Comparison of ENCODE assay signal across 8 cellular contexts in genomic region chr16:68084504-68085258, GRCh38. TPM values are rescaled to one million over a fixed set of nuclear protein-coding genes. Genes with fewer than 3 reads are reported as not detected.
DNase-seq lines count a peak whose midpoint lies in the region; ATAC-seq, FAIRE-seq and TF ChIP-seq lines count a peak whose summit lies in the region.

No MANE protein-coding gene starts in this region.

- no peak for TF ChIP-seq CTCF in astrocyte of the spinal cord (IDR thresholded peaks at IDR 0.05; ENCODE audit: low read depth, low read length)

- DNase-seq in GM12891 (ENCODE audit: insufficient read length, low spot score), result peak; percentile 81
- peak; percentile 96 for DNase-seq in NCI-H1436 (lab: John Stamatoyannopoulos, UW)
- DNase-seq in T1000 (lab: John Stamatoyannopoulos, UW), result peak; percentile 48
- peak; percentile 71 for DNase-seq in astrocyte of the spinal cord (ENCODE audit: low read depth, low spot score)
- DNase-seq in iPS DF 19.7 (ENCODE audit: low read depth, low spot score), result peak; percentile 83
- peak; percentile 94 for DNase-seq in sciatic nerve (ENCODE audit: low spot score)
- no peak for DNase-seq in COLO829 (ENCODE audit: low spot score)

- no peak for FAIRE-seq in GM12891 (lab: Jason Lieb, UNC)

- peak overlapping the region; percentile 43 for H3K4me3 ChIP-seq in astrocyte of the spinal cord (ENCODE audit: low read depth, low read length)

- intact Hi-C loops in sciatic nerve (cut with DNase I), result loop anchor here (10.0 kb wide), 1 partner anchor 150 kb away; the partner anchor contains the start of gene ESRP2

- in situ Hi-C loops in astrocyte of the spinal cord (cut with HindIII; ENCODE audit: low sequenced_read_pairs), result no loop called here

- peak; percentile 79 for TF ChIP-seq POLR2A in GM12891 (IDR thresholded peaks at IDR 0.05; ENCODE audit: low read depth, low read length)

- ATAC-seq in HG02678 (IDR thresholded peaks at IDR 0.05; ENCODE audit: unreplicated experiment) (peak; percentile 59), sciatic nerve (peak; percentile 87)

TF ChIP-seq in GM12891, 5 proteins besides CTCF, POLR2A, EP300 and RAD21:
- TF ChIP-seq PAX5 (IDR thresholded peaks at IDR 0.05; ENCODE audit: insufficient read depth, low read length, severe bottlenecking), result no peak
- TF ChIP-seq TAF1 (IDR thresholded peaks at IDR 0.05; ENCODE audit: low read depth, low read length), result peak; percentile 64; the same call in 1 of the 2 replicates
- peak; percentile 35; the same call in 1 of the 2 replicates for TF ChIP-seq POU2F2 (IDR thresholded peaks at IDR 0.05; ENCODE audit: low read depth, low read length)
- peak; percentile 86 for TF ChIP-seq POLR2AphosphoS5 (IDR thresholded peaks at IDR 0.05; ENCODE audit: low read depth, low read length)
- TF ChIP-seq SPI1 (IDR thresholded peaks at IDR 0.05; ENCODE audit: low read depth, low read length), result no peak

RNA-seq across cellular contexts. Expression of gene NFATC3, which starts 0.5 kb away (rescaled TPM):
- polyA plus RNA-seq in GM12891 (2012; ENCODE audit: low read depth, missing spikeins), result 8.3 TPM
- 66.4 TPM for total RNA-seq in sciatic nerve
